In the genomic region with DNA sequence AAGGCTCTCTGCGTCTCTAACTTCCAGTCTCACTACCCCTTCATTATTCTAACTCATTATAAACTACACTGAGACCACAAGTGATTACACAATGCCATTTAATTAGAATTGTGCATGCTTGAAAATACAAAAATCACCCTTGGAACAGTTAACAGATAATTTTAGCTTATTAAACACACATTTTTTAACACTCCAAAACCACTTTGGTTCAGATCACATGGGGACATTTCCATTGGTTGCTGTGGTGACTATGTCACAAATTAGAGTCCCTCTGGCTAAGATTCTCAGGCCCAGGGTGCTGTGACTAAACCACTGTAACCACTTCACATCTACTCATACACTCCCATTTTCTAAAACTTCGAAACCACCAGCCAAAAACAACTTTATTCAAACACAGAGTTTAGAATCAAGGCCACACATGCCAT, we compare ENCODE assay signal across 1 cellular context.
TF ChIP-seq lines count a peak whose summit lies in the region.

No MANE protein-coding gene starts in this region.

TF ChIP-seq in GM12878, 131 proteins besides CTCF, POLR2A, EP300 and RAD21 (continued from another document):
- TF ChIP-seq BMI1 (IDR thresholded peaks at IDR 0.05; ENCODE audit: borderline replicate concordance): peak; percentile 38; the same call in 1 of the 2 replicates
- no peak for TF ChIP-seq RB1 (IDR thresholded peaks at IDR 0.05; ENCODE audit: borderline replicate concordance)
- TF ChIP-seq NRF1 (conservative IDR thresholded peaks at IDR 0.05; ENCODE audit: low read depth, low read length): no peak
- 0 out of 2 replicates have a peak, but pooled peaks have one; percentile 38 for TF ChIP-seq BCL11A (IDR thresholded peaks at IDR 0.05; ENCODE audit: low read depth, low read length)
- TF ChIP-seq, protein P1, sequence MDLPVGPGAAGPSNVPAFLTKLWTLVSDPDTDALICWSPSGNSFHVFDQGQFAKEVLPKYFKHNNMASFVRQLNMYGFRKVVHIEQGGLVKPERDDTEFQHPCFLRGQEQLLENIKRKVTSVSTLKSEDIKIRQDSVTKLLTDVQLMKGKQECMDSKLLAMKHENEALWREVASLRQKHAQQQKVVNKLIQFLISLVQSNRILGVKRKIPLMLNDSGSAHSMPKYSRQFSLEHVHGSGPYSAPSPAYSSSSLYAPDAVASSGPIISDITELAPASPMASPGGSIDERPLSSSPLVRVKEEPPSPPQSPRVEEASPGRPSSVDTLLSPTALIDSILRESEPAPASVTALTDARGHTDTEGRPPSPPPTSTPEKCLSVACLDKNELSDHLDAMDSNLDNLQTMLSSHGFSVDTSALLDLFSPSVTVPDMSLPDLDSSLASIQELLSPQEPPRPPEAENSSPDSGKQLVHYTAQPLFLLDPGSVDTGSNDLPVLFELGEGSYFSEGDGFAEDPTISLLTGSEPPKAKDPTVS (IDR thresholded peaks at IDR 0.05; ENCODE audit: low read depth, low read length): no peak
- TF ChIP-seq RAD51 (IDR thresholded peaks at IDR 0.05): peak; percentile 74
